In the genomic region with DNA sequence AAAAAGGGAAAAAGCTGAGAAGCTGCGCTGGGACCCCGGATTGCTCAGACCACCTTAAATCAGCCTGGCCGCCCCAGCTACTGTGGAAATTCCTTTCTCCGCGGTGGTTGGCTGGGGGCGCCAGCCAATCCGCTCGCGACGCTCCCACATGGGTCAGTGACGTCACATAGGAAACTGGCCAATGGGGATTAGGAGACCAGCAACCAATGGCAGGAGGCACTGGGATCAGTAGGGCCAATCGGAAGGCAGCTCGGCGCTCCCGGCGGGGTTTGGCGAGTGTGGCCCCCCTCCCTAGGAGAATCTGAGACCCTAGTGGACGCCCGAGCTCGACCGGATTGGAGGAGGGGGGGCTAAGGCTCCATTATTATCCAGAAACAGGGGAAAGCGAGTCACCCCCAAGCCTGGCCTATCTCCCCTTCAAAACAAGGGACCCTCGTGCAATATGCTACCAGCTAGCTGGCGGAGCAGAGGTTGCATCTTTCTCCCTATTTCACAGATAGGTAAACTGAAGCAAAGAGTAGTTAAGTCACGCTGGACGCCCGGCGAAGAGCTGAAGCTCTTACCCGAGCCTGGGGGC, we compare ENCODE assay signal across 8 cellular contexts. TPM values are rescaled to one million over a fixed set of nuclear protein-coding genes. Genes with fewer than 3 reads are reported as not detected.
DNase-seq lines count a peak whose midpoint lies in the region; ATAC-seq, FAIRE-seq and TF ChIP-seq lines count a peak whose summit lies in the region.

No MANE protein-coding gene starts in this region.

- H3K27ac ChIP-seq in cardiac muscle cell: peak overlapping the region; percentile 87
- peak overlapping the region; percentile 53 to 90 (median 80) for H3K27ac ChIP-seq in pancreas
- H3K27ac ChIP-seq in tibial artery: peak overlapping the region; percentile 80 to 88

- H3K9me3 ChIP-seq in adipocyte (ENCODE audit: control insufficient read depth, low read length): no peaks in the 10 kb centered on the region
- H3K9me3 ChIP-seq in cardiac muscle cell (ENCODE audit: low read depth): no peaks in the 10 kb centered on the region
- H3K9me3 ChIP-seq in pancreas: no peaks in the 10 kb centered on the region
- no peaks in the 10 kb centered on the region for H3K9me3 ChIP-seq in tibial artery

- H3K4me1 ChIP-seq in adipocyte (ENCODE audit: control insufficient read depth, insufficient read depth, low read length) (peaks cover 11% of the 10 kb centered on the region), cardiac muscle cell (ENCODE audit: low read depth) (peaks cover 15% of the 10 kb centered on the region), pancreas (peaks cover 0 to 8% (median 0%) of the 10 kb centered on the region in 3 donors), tibial artery (peaks cover 4 to 25% (median 20%) of the 10 kb centered on the region in 4 donors)

- peak overlapping the region; percentile 73 for H3K4me3 ChIP-seq in GM12864 (ENCODE audit: low read depth, low read length)
- peak overlapping the region; percentile 80 for H3K4me3 ChIP-seq in adipocyte (ENCODE audit: low read length)
- H3K4me3 ChIP-seq in cardiac muscle cell: peak overlapping the region; percentile 53
- H3K4me3 ChIP-seq in pancreas: peak overlapping the region; percentile 12 to 47 (median 30)
- peak overlapping the region; percentile 51 to 56 for H3K4me3 ChIP-seq in tibial artery

- TF ChIP-seq CTCF in GM12864 (IDR thresholded peaks at IDR 0.05; ENCODE audit: low read depth, low read length, missing control alignments): no peak
- no peak for TF ChIP-seq CTCF in cardiac muscle cell (IDR thresholded peaks at IDR 0.05; ENCODE audit: low read depth, low read length)
- TF ChIP-seq CTCF in pancreas (IDR thresholded peaks at IDR 0.05): no peak
- TF ChIP-seq CTCF in tibial artery (IDR thresholded peaks at IDR 0.05): peak in 1 of 2 experiments; percentile 34

- DNase-seq in GM12864 (ENCODE audit: low read depth) (peak; percentile 97), NCI-H1417 treated with DMSO at 0.1 percent for 48 hours (lab: John Stamatoyannopoulos, UW) (peak; percentile 97), SW 1271 (lab: John Stamatoyannopoulos, UW) (peak; percentile 93 to 96), adipocyte (ENCODE audit: low read depth) (peak; percentile 100), cardiac muscle cell (ENCODE audit: low read depth in 1 of 2, low spot score in 1 of 2) (peak; percentile 100), pancreas (peak; percentile 93 to 99 (median 98)), tibial artery (peak; percentile 98 to 99)

- WGBS in pancreas, 2 donors: 0 to 1% methylated on average over 29 of the region's 29 CpGs

- peak overlapping the region; percentile 84 for H3K9ac ChIP-seq in adipocyte (ENCODE audit: low read length)

- ATAC-seq in HG02763 (IDR thresholded peaks at IDR 0.05; ENCODE audit: unreplicated experiment): peak; percentile 84
- ATAC-seq in pancreas: peak; percentile 88 to 94 (median 90)

- H3K36me3 ChIP-seq in adipocyte (ENCODE audit: control insufficient read depth, insufficient read depth, low read length, severe bottlenecking) (no peaks in the 10 kb centered on the region), cardiac muscle cell (no peaks in the 10 kb centered on the region), pancreas (no peaks in the 10 kb centered on the region), tibial artery (no peaks in the 10 kb centered on the region)

- FAIRE-seq in pancreas (lab: Jason Lieb, UNC): peak; percentile 97

- H3K27me3 ChIP-seq in adipocyte (replicated peaks; ENCODE audit: control insufficient read depth, insufficient read depth, low read length) (peaks cover 4% of the 10 kb centered on the region), cardiac muscle cell (no peaks in the 10 kb centered on the region), pancreas (no peaks in the 10 kb centered on the region), tibial artery (peaks cover 0 to 38% of the 10 kb centered on the region in 2 donors)

- intact Hi-C loops in pancreas (cut with DNase I) (no loop called here), tibial artery (cut with DNase I; ENCODE audit: low total_unique reads) (no loop called here)

RNA-seq across cellular contexts. Expression of gene TLE2, which starts 6.5 kb away (rescaled TPM):
- total RNA-seq in cardiac muscle cell: 71.1 and 95.9 TPM in 2 replicates
- polyA plus RNA-seq in cardiac muscle cell: 102 and 105 TPM in 2 replicates
- total RNA-seq in pancreas: 10 to 100 TPM; 16.4 to 38.0 (median 21.8) TPM
- 10 to 100 TPM; 72.6 to 81.9 TPM for polyA plus RNA-seq in pancreas

RNA-seq across cellular contexts. Expression of gene TLE5, which starts 26.7 kb away (rescaled TPM):
- total RNA-seq in cardiac muscle cell (612 and 690 TPM in 2 replicates), pancreas (100 to 1,000 TPM; 165 to 250 (median 204) TPM)
- polyA plus RNA-seq in cardiac muscle cell (446 and 487 TPM in 2 replicates), pancreas (100 to 1,000 TPM; 539 to 573 TPM)

RNA-seq across cellular contexts. Expression of gene TLE6, which starts 58.3 kb away (rescaled TPM):
- 30.3 and 35.4 TPM in 2 replicates for total RNA-seq in cardiac muscle cell
- 42.8 and 45.8 TPM in 2 replicates for polyA plus RNA-seq in cardiac muscle cell
- total RNA-seq in pancreas: 1 to 10 TPM in 4 of 6 donors, under 1 TPM in 2; 0.97 to 1.6 (median 1.1) TPM
- 1 to 10 TPM; 6.7 to 8.5 TPM for polyA plus RNA-seq in pancreas

RNA-seq across cellular contexts. Expression of gene GNA11, which starts 58.5 kb away (rescaled TPM):
- total RNA-seq in cardiac muscle cell (36.5 and 47.5 TPM in 2 replicates), pancreas (10 to 100 TPM; 17.4 to 28.0 (median 23.6) TPM)
- polyA plus RNA-seq in cardiac muscle cell (60.8 and 63.3 TPM in 2 replicates), pancreas (10 to 100 TPM; 25.6 to 28.4 TPM)

Comparison
In these comparisons a context has a peak if more than half of its experiments do, and no peak if none do; other contexts are left out.
1. Peak in every context shown above with its lines: DNase-seq, ATAC-seq, H3K4me3 ChIP-seq and H3K27ac ChIP-seq.
2. RNA of gene TLE6, which starts 58.3 kb away (total RNA-seq): 30.3 to 35.4 TPM in cardiac muscle cell; 0.97 to 1.6 TPM in pancreas; every median in the first group is over 10 times any median in the second.